ENCODE assay signal across 26 cellular contexts in the genomic region with DNA sequence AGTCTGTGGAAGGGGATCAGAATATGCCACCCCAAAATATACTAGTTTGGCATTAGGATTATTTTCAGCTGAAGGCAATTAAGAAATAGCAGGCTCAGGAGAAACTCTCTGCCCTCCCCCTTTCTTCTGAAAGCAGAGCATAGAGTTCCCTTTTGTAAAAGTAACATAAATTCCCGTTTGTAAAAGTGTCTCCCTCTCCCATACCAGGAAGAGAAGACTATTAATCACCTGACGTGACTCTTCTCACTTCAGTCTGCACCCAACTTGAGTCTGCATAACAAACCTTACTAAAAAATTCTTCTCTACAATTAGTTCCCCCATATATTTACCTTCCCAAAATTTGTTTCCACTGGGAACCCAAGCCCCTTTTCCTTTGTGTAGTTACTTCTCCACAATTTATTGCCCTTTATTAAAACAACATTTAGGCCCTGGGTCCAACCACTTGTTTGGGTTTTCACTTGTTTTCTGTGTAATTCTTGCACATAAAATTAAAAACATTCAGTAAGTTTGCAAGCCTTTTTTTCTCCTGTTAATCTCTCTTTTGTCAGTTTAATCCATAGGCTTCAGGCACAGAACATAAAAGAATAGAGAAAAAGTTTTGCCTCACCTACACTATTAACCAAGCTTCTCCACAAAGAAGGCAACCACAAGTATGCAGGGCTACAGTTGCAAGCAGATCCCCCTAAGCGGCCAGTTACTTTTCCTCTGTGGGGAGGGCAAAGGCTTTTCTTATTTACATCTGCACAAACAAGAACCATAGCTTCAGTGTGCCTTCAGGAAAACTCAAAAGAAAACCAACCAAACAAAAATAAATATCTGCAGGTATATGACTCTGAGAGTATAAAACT.
DNase-seq lines count a peak whose midpoint lies in the region; ATAC-seq and TF ChIP-seq lines count a peak whose summit lies in the region.
"Had no signal": no experiment of that assay in that cellular context is flagged by ENCODE, and none has a peak within 500 bp of the region (broad histone marks: within the 10 kb centered on the region; RNA-seq: fewer than 3 reads in every experiment).

No MANE protein-coding gene starts in this region.

- H3K36me3 Mint-ChIP-seq in MCF 10A (ENCODE audit: insufficient read depth, unreplicated experiment): no peaks in the 10 kb centered on the region
- H3K36me3 Mint-ChIP-seq in activated T-cell treated with anti-CD3 and anti-CD28 coated beads, Interleukin-2, amount 50 U/mL, for 72 hours (ENCODE audit: insufficient read depth in 2 of 2): no peaks in the 10 kb centered on the region
- H3K36me3 Mint-ChIP-seq: memory B cell had no signal

- H3K36me3 ChIP-seq in breast epithelium: no peaks in the 10 kb centered on the region
- no peaks in the 10 kb centered on the region for H3K36me3 ChIP-seq in lower lobe of right lung
- H3K36me3 ChIP-seq in spleen: no peaks in the 10 kb centered on the region
- H3K36me3 ChIP-seq: heart left ventricle, stomach had no signal

- TF ChIP-seq CTCF in breast epithelium (IDR thresholded peaks at IDR 0.05) (no peak), MCF 10A (IDR thresholded peaks at IDR 0.05; ENCODE audit: unreplicated experiment) (no peak), lower lobe of right lung (IDR thresholded peaks at IDR 0.05) (no peak), spleen (IDR thresholded peaks at IDR 0.05 in 8 of 11, conservative IDR thresholded peaks at IDR 0.05 in 3 of 11) (no peak)

- intact Hi-C loops in breast epithelium (cut with DNase I; ENCODE audit: low total_unique reads): no loop called here
- intact Hi-C loops in MCF 10A (cut with micrococcal nuclease): no loop called here
- intact Hi-C loops in lower lobe of right lung (cut with DNase I): no loop called here
- intact Hi-C loops in spleen (cut with DNase I; ENCODE audit: low total_unique reads): no loop called here
- intact Hi-C loops in posterior cingulate gyrus (cut with DNase I): no loop called here

- no peak overlapping the region for H3K4me3 ChIP-seq in breast epithelium
- no peak overlapping the region for H3K4me3 ChIP-seq in lower lobe of right lung
- H3K4me3 ChIP-seq in spleen: no peak overlapping the region
- H3K4me3 ChIP-seq: body of pancreas, heart left ventricle, PC-9, stomach had no signal

- H3K9me3 Mint-ChIP-seq in MCF 10A (ENCODE audit: unreplicated experiment): no peaks in the 10 kb centered on the region
- no peaks in the 10 kb centered on the region for H3K9me3 Mint-ChIP-seq in activated T-cell treated with anti-CD3 and anti-CD28 coated beads, Interleukin-2, amount 50 U/mL, for 72 hours
- H3K9me3 Mint-ChIP-seq: activated CD4-positive, alpha-beta T cell treated with anti-CD3 and anti-CD28 coated beads, Interleukin-2, amount 10 ng/mL, durations not matched to agents 24 days and 14 days; CD4-positive, alpha-beta T cell; memory B cell had no signal

- no peaks in the 10 kb centered on the region for H3K27me3 Mint-ChIP-seq in MCF 10A (ENCODE audit: insufficient read depth, unreplicated experiment)
- no peaks in the 10 kb centered on the region for H3K27me3 Mint-ChIP-seq in activated T-cell treated with anti-CD3 and anti-CD28 coated beads, Interleukin-2, amount 50 U/mL, for 72 hours (ENCODE audit: low read depth)
- H3K27me3 Mint-ChIP-seq: memory B cell had no signal

- no peak for DNase-seq in breast epithelium (ENCODE audit: low spot score in 2 of 2)
- DNase-seq in MCF 10A (ENCODE audit: unreplicated experiment): no peak
- no peak for DNase-seq in lower lobe of right lung
- DNase-seq in spleen: no peak
- DNase-seq in NCI-H510A (lab: John Stamatoyannopoulos, UW): no peak
- no peak for DNase-seq in activated T-cell treated with anti-CD3 and anti-CD28 coated beads, Interleukin-2, amount 50 U/mL, for 72 hours
- no peak for DNase-seq in posterior cingulate gyrus
- DNase-seq: 8988T; activated CD4-positive, alpha-beta T cell treated with anti-CD3 and anti-CD28 coated beads, Interleukin-2, amount 10 ng/mL, durations not matched to agents 24 days and 14 days; activated gamma-delta T cell treated with Interleukin-2 at 50 U/mL for 16 hours; activated T-cell treated with anti-CD3 and anti-CD28 coated beads, Interleukin-2, amount 50 U/mL, for 1 hour; body of pancreas; CD4-positive, alpha-beta T cell; effector CD8-positive, alpha-beta T cell; heart left ventricle; Karpas-422; NCI-H510A treated with DMSO at 0.1 percent for 48 hours; stimulated activated CD4-positive, alpha-beta T cell treated with anti-CD3 and anti-CD28 coated beads, Interleukin-1b, Interleukin-23, amount 100 ng/mL, for 48 hours; stimulated activated CD8-positive, alpha-beta memory T cell treated with anti-CD3 and anti-CD28 coated beads, Interleukin-4, amount 100 ng/mL, for 48 hours; stomach had no signal

- 32 to 66% (median 51%) methylated on average over 3 of the region's 3 CpGs for WGBS in spleen, 5 donors

- CTCF ChIA-PET in MCF 10A (lab: Yijun Ruan, JAX): interaction anchor here (1.5 kb wide), 1 partner anchor 22 kb away, joined by 3 read pairs; no protein-coding TSS in a partner anchor

- no TSS peak for BruUV-seq in MCF 10A (replicated peaks; lab: Mats Ljungman, UMichigan)

- ATAC-seq in lower lobe of right lung (no peak), SK-N-SH treated with all-trans-retinoic acid at 6 μM for 48 hours (no peak)
- no peak for ATAC-seq in activated T-cell treated with anti-CD3 and anti-CD28 coated beads, Interleukin-2, amount 50 U/mL, for 72 hours (replicated peaks in 1 of 2)
- ATAC-seq: body of pancreas, heart left ventricle, Right ventricle myocardium inferior had no signal

- TF ChIP-seq POLR2A in breast epithelium (IDR thresholded peaks at IDR 0.05) (no peak), spleen (IDR thresholded peaks at IDR 0.05) (no peak)

- POLR2A ChIA-PET in MCF 10A (lab: Yijun Ruan, JAX): no interaction called here

- H3K27ac ChIP-seq in breast epithelium (peak overlapping the region; percentile 6 to 71), lower lobe of right lung (peak overlapping the region; percentile 21), spleen (peak overlapping the region in 6 of 8 donors; percentile 4 to 81 (median 60))
- H3K27ac ChIP-seq: epithelial cell of prostate, PC-9, stomach, VCaP had no signal

- H3K4me1 Mint-ChIP-seq in MCF 10A (ENCODE audit: insufficient read depth, unreplicated experiment): peaks cover 8% of the 10 kb centered on the region
- H3K4me1 Mint-ChIP-seq in activated T-cell treated with anti-CD3 and anti-CD28 coated beads, Interleukin-2, amount 50 U/mL, for 72 hours (ENCODE audit: low read depth): no peaks in the 10 kb centered on the region

- H3K27me3 ChIP-seq in breast epithelium (no peaks in the 10 kb centered on the region), lower lobe of right lung (ENCODE audit: low read depth) (no peaks in the 10 kb centered on the region), spleen (replicated peaks in 1 of 7) (no peaks in the 10 kb centered on the region)
- H3K27me3 ChIP-seq: body of pancreas, heart left ventricle, stomach had no signal

- H3K9me3 ChIP-seq in breast epithelium: no peaks in the 10 kb centered on the region
- no peaks in the 10 kb centered on the region for H3K9me3 ChIP-seq in lower lobe of right lung
- H3K9me3 ChIP-seq in spleen: no peaks in the 10 kb centered on the region
- H3K9me3 ChIP-seq: body of pancreas, heart left ventricle, stomach had no signal

- H3K4me1 ChIP-seq in breast epithelium (peaks cover 0 to 12% of the 10 kb centered on the region in 2 donors), lower lobe of right lung (peaks cover 7% of the 10 kb centered on the region), spleen (peaks cover 6 to 59% (median 11%) of the 10 kb centered on the region in 6 donors)
- H3K4me1 ChIP-seq: body of pancreas had no signal

- H3K4me3 Mint-ChIP-seq in MCF 10A (ENCODE audit: unreplicated experiment): no peak overlapping the region
- H3K4me3 Mint-ChIP-seq in activated T-cell treated with anti-CD3 and anti-CD28 coated beads, Interleukin-2, amount 50 U/mL, for 72 hours: no peak overlapping the region
- H3K4me3 Mint-ChIP-seq: activated CD4-positive, alpha-beta T cell treated with anti-CD3 and anti-CD28 coated beads, Interleukin-2, amount 10 ng/mL, durations not matched to agents 24 days and 14 days; CD4-positive, alpha-beta T cell; memory B cell had no signal

- H3K27ac Mint-ChIP-seq in MCF 10A (ENCODE audit: low read depth, unreplicated experiment): no peak overlapping the region
- no peak overlapping the region for H3K27ac Mint-ChIP-seq in activated T-cell treated with anti-CD3 and anti-CD28 coated beads, Interleukin-2, amount 50 U/mL, for 72 hours
- H3K27ac Mint-ChIP-seq: activated CD4-positive, alpha-beta T cell treated with anti-CD3 and anti-CD28 coated beads, Interleukin-2, amount 10 ng/mL, durations not matched to agents 24 days and 14 days; CD4-positive, alpha-beta T cell; memory B cell had no signal

TF ChIP-seq in SK-N-SH treated with all-trans-retinoic acid at 6 μM for 48 hours, 23 proteins besides CTCF, POLR2A, EP300 and RAD21:
- TF ChIP-seq ZNF70 (CRISPR knock-in tag; IDR thresholded peaks at IDR 0.05): no peak
- no peak for TF ChIP-seq ISL1 (CRISPR knock-in tag; IDR thresholded peaks at IDR 0.05)
- TF ChIP-seq BACH2 (CRISPR knock-in tag; IDR thresholded peaks at IDR 0.05; ENCODE audit: borderline replicate concordance): no peak
- no peak for TF ChIP-seq ZFP30 (CRISPR knock-in tag; IDR thresholded peaks at IDR 0.05)
- TF ChIP-seq ZNF8 (CRISPR knock-in tag; IDR thresholded peaks at IDR 0.05): no peak
